In genomic region chr3:173988912-173989311, GRCh38 we compare ENCODE assay signal across 15 cellular contexts.
A peak's percentile ranks its signal among the peaks of the same experiment; 100 is the strongest.
DNase-seq lines count a peak whose midpoint lies in the region; ATAC-seq and TF ChIP-seq lines count a peak whose summit lies in the region.
"Had no signal": no experiment of that assay in that cellular context is flagged by ENCODE, and none has a peak within 500 bp of the region (broad histone marks: within the 10 kb centered on the region; RNA-seq: fewer than 3 reads in every experiment).

No MANE protein-coding gene starts in this region.

- no peak for ATAC-seq in HG03469 (IDR thresholded peaks at IDR 0.05; ENCODE audit: unreplicated experiment)

- DNase-seq in DMS53 (lab: John Stamatoyannopoulos, UW) (peak; percentile 2), DMS53 treated with DMSO at 0.1 percent for 48 hours (lab: John Stamatoyannopoulos, UW; ENCODE audit: unreplicated experiment) (no peak), SK-N-DZ (ENCODE audit: low spot score) (peak; percentile 38), fibroblast of the aortic adventitia (ENCODE audit: low read depth) (peak; percentile 13), amniotic stem cell (lab: John Stamatoyannopoulos, UW) (no peak), SW 1271 (lab: John Stamatoyannopoulos, UW) (no peak)
- DNase-seq: AML-193; Caco-2; CD8-positive, alpha-beta memory T cell; DMS79; EL; HCEC 1CT; HFFc6 had no signal

- TF ChIP-seq CTCF in fibroblast of the aortic adventitia (IDR thresholded peaks at IDR 0.05; ENCODE audit: insufficient read depth, low read length), result no peak

- no peak overlapping the region for H3K4me3 ChIP-seq in fibroblast of the aortic adventitia (ENCODE audit: low read depth, low read length)
- H3K4me3 ChIP-seq: BLaER1 had no signal

Comparison
In these comparisons a context has a peak if more than half of its experiments do, and no peak if none do; other contexts are left out.
1. DNase-seq: peak in DMS53 (single experiment), SK-N-DZ (single experiment) and fibroblast of the aortic adventitia (single experiment); none in DMS53 treated with DMSO at 0.1 percent for 48 hours (single experiment), amniotic stem cell (single experiment) and SW 1271 (0 of 2).